12 cellular contexts compared by ENCODE assay signal in the genomic region with DNA sequence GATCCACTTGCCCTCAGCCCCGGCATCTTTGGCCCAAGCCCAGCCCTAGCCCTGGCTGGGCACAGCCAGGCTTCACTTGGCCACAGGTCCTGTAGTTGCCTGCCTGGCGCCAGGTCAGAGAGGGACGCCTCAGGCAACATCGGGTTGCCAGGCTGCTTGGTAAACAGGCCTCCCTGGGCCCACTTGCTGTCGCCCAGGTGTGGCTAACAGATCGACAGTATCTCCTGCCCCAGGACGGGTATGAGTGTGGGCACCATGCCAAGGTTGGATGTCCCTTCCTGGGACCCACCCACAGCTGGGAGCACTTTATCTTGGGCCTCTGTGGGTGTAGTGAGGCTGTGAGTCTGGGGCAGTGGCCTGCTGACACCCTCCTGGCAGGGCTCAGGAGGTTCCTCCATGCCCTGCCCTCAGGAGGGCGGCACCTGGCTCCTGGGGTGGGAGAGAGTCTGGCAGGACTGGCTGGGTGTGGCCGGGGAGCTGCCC. TPM values are rescaled to one million over a fixed set of nuclear protein-coding genes. Genes with fewer than 3 reads are reported as not detected.
DNase-seq lines count a peak whose midpoint lies in the region; ATAC-seq and TF ChIP-seq lines count a peak whose summit lies in the region.
"Had no signal": no experiment of that assay in that cellular context is flagged by ENCODE, and none has a peak within 500 bp of the region (broad histone marks: within the 10 kb centered on the region; RNA-seq: fewer than 3 reads in every experiment).

No MANE protein-coding gene starts in this region.

- peaks cover 23% of the 10 kb centered on the region for H3K9me3 Mint-ChIP-seq in nephron progenitor cell

- intact Hi-C loops in left ventricle myocardium inferior (cut with micrococcal nuclease): no loop called here
- intact Hi-C loops in sigmoid colon (cut with DNase I): no loop called here

- no peak for TF ChIP-seq EP300 in sigmoid colon (IDR thresholded peaks at IDR 0.05)

- no peak for ATAC-seq in HG03457 (IDR thresholded peaks at IDR 0.05; ENCODE audit: unreplicated experiment)

- H3K4me1 ChIP-seq in left ventricle myocardium inferior (peaks cover 63% of the 10 kb centered on the region), sigmoid colon (peaks cover 0 to 73% (median 62%) of the 10 kb centered on the region in 4 donors)

- DNase-seq in HUDEP-2 (lab: John Stamatoyannopoulos, UW; ENCODE audit: unreplicated experiment in 76 of 76) (peak; percentile 79 to 100 (median 98)), RPMI8226 (peak; percentile 8), left ventricle myocardium inferior (peak; percentile 56), sigmoid colon (no peak), HuH-7 (ENCODE audit: low spot score) (no peak), nephron progenitor cell (no peak)
- DNase-seq in activated CD4-positive, alpha-beta T cell treated with anti-CD3 and anti-CD28 coated beads for 4 hours: no peak
- DNase-seq: DND-41; GOT3; NCI-H1930; stimulated activated CD4-positive, alpha-beta T cell treated with anti-CD3 and anti-CD28 coated beads, Interleukin-4, amount 100 ng/mL, for 24 hours had no signal

- no peak overlapping the region for H3K27ac Mint-ChIP-seq in nephron progenitor cell

- H3K27me3 ChIP-seq in left ventricle myocardium inferior (ENCODE audit: low read depth) (no peaks in the 10 kb centered on the region), sigmoid colon (no peaks in the 10 kb centered on the region)

- no peak for TF ChIP-seq POLR2A in sigmoid colon (IDR thresholded peaks at IDR 0.05)

- peaks cover 29% of the 10 kb centered on the region for H3K4me1 Mint-ChIP-seq in nephron progenitor cell

- H3K36me3 ChIP-seq in left ventricle myocardium inferior (no peaks in the 10 kb centered on the region), sigmoid colon (no peaks in the 10 kb centered on the region)

- no peaks in the 10 kb centered on the region for H3K27me3 Mint-ChIP-seq in nephron progenitor cell (ENCODE audit: low read depth, poor library complexity)

- H3K27ac ChIP-seq in left ventricle myocardium inferior (replicated peaks) (peak overlapping the region; percentile 66), sigmoid colon (peak overlapping the region; percentile 48 to 78 (median 76))

- no peak overlapping the region for H3K4me3 ChIP-seq in left ventricle myocardium inferior
- no peak overlapping the region for H3K4me3 ChIP-seq in sigmoid colon

- peaks cover 34% of the 10 kb centered on the region for H3K36me3 Mint-ChIP-seq in nephron progenitor cell (ENCODE audit: low read depth)

- WGBS in sigmoid colon, 2 donors: 20 to 72% methylated on average over 9 of the region's 9 CpGs

- TF ChIP-seq CTCF in left ventricle myocardium inferior (IDR thresholded peaks at IDR 0.05; ENCODE audit: borderline replicate concordance) (no peak), sigmoid colon (IDR thresholded peaks at IDR 0.05) (no peak), nephron progenitor cell (IDR thresholded peaks at IDR 0.05) (no peak)

- H3K4me3 Mint-ChIP-seq in nephron progenitor cell: no peak overlapping the region

- H3K9me3 ChIP-seq in left ventricle myocardium inferior (replicated peaks) (peaks cover 13% of the 10 kb centered on the region), sigmoid colon (no peaks in the 10 kb centered on the region)

RNA-seq across cellular contexts. Expression of gene CARM1, which starts 27.9 kb away (rescaled TPM):
- 27.2 TPM for total RNA-seq in left ventricle myocardium inferior
- total RNA-seq in sigmoid colon: 10 to 100 TPM; 18.1 to 24.9 (median 20.8) TPM
- polyA plus RNA-seq in sigmoid colon: 10 to 100 TPM; 21.6 to 51.8 (median 29.4) TPM

RNA-seq across cellular contexts. Expression of gene YIPF2, which starts 29.2 kb away (rescaled TPM):
- total RNA-seq in left ventricle myocardium inferior (13.1 TPM), sigmoid colon (10 to 100 TPM; 26.5 to 36.0 (median 28.3) TPM)
- polyA plus RNA-seq in sigmoid colon: 10 to 100 TPM; 19.4 to 61.3 (median 21.0) TPM

RNA-seq across cellular contexts. Expression of gene TIMM29, which starts 29.4 kb away (rescaled TPM):
- total RNA-seq in left ventricle myocardium inferior: 12.4 TPM
- total RNA-seq in sigmoid colon: 10 to 100 TPM; 18.8 to 28.5 (median 26.0) TPM
- 10 to 100 TPM in 2 of 3 donors, 1 to 10 TPM in 1; 9.6 to 22.6 (median 15.5) TPM for polyA plus RNA-seq in sigmoid colon

RNA-seq across cellular contexts. Expression of gene C19orf38, which starts 51.0 kb away (rescaled TPM):
- 0.47 TPM for total RNA-seq in left ventricle myocardium inferior
- 1 to 10 TPM in 2 of 4 donors, under 1 TPM in 1, not detected in 1; 0.99 to 2.1 (median 2.0) TPM for total RNA-seq in sigmoid colon
- polyA plus RNA-seq in sigmoid colon: 1 to 10 TPM in 2 of 3 donors, under 1 TPM in 1; 0.92 to 3.3 (median 1.2) TPM

Comparison
In these comparisons a context has a peak if more than half of its experiments do, and no peak if none do; other contexts are left out.
1. DNase-seq: peak in HUDEP-2 (76 of 76), RPMI8226 (single experiment) and left ventricle myocardium inferior (single experiment); none in sigmoid colon (single experiment), activated CD4-positive, alpha-beta T cell treated with anti-CD3 and anti-CD28 coated beads for 4 hours (0 of 2), HuH-7 (single experiment) and nephron progenitor cell (single experiment).